Comparison of ENCODE assay signal across 8 cellular contexts in the genomic region with DNA sequence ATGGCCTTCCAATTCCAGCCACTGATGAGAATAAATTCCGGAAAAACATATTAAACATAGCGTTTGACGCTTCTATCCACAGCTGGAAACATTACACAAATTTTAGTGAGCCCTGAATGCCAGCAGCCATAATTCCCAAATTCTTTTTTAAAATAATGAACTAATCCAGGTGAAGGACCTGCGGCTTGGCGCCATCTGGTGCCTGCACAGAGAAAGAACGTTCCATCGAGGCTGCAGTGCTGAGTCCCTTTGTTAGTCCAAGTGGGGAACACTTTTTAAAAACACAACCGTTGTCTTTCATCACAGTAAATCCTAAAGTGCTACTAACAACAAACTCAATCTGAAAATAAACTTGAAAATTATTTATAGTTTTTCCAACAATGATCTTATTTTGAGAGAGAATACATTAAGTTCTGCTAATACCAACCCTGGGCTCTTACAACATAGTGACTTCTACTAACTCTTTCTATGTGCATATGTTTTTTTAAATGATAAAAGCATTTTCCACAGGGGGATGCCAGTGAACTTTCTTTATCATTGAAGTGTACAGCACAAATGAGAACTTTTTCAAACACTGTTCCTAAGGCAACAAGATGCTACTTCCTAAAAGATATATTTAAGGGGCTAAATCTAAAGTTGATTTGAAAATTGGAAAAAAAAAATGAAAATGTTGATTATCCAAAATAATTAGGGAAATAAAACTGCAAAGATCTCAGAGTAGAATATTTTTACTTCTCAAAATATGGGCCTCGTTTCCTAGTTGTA.
DNase-seq lines count a peak whose midpoint lies in the region; ATAC-seq, FAIRE-seq and TF ChIP-seq lines count a peak whose summit lies in the region.

No MANE protein-coding gene starts in this region.

- peaks cover 11 to 15% of the 10 kb centered on the region in 2 donors for H3K4me1 ChIP-seq in adrenal gland (replicated peaks in 1 of 2)

- no peak overlapping the region for H3K4me3 ChIP-seq in adrenal gland

- intact Hi-C loops in adrenal gland (cut with DNase I), result no loop called here

- peak; percentile 68 for FAIRE-seq in islet of Langerhans (lab: Jason Lieb, UNC)

- no peak for ATAC-seq in HG02970 (IDR thresholded peaks at IDR 0.05; ENCODE audit: low FRiP score, unreplicated experiment)
- no peak for ATAC-seq in HG03045 (IDR thresholded peaks at IDR 0.05; ENCODE audit: unreplicated experiment)

- no peaks in the 10 kb centered on the region for H3K27me3 ChIP-seq in adrenal gland

- H3K27ac ChIP-seq in adrenal gland, result peak overlapping the region in 3 of 5 donors; percentile 19 to 42 (median 38)

- peak; percentile 52 to 78 (median 70) for TF ChIP-seq CTCF in adrenal gland (IDR thresholded peaks at IDR 0.05)

- no peaks in the 10 kb centered on the region for H3K36me3 ChIP-seq in adrenal gland (replicated peaks in 1 of 2)

- H3K9me3 ChIP-seq in adrenal gland (replicated peaks in 1 of 3), result no peaks in the 10 kb centered on the region

- DNase-seq in stimulated activated CD4-positive, alpha-beta T cell treated with anti-CD3 and anti-CD28 coated beads, Interleukin-12 subunit alpha, Interleukin-12 subunit beta, amount 100 ng/mL, for 4 hours, result peak; percentile 18
- DNase-seq in stimulated activated CD4-positive, alpha-beta T cell treated with anti-CD3 and anti-CD28 coated beads, Interleukin-4, amount 100 ng/mL, for 4 hours, result no peak
- peak; percentile 48 for DNase-seq in NCI-H1105 (lab: John Stamatoyannopoulos, UW)
- DNase-seq in adrenal gland, result peak; percentile 45 to 84 (median 71)
- DNase-seq in stimulated activated CD8-positive, alpha-beta memory T cell treated with anti-CD3 and anti-CD28 coated beads, Interleukin-4, amount 100 ng/mL, for 24 hours (ENCODE audit: low read depth), result peak; percentile 9

- 15 to 17% (median 16%) methylated on average over 9 of the region's 9 CpGs for WGBS in adrenal gland, 4 donors

- TF ChIP-seq POLR2A in adrenal gland (IDR thresholded peaks at IDR 0.05), result no peak

Comparison
In these comparisons a context has a peak if more than half of its experiments do, and no peak if none do; other contexts are left out.
1. DNase-seq: peak in stimulated activated CD4-positive, alpha-beta T cell treated with anti-CD3 and anti-CD28 coated beads, Interleukin-12 subunit alpha, Interleukin-12 subunit beta, amount 100 ng/mL, for 4 hours (single experiment), NCI-H1105 (single experiment), adrenal gland (7 of 7) and stimulated activated CD8-positive, alpha-beta memory T cell treated with anti-CD3 and anti-CD28 coated beads, Interleukin-4, amount 100 ng/mL, for 24 hours (single experiment); none in stimulated activated CD4-positive, alpha-beta T cell treated with anti-CD3 and anti-CD28 coated beads, Interleukin-4, amount 100 ng/mL, for 4 hours (0 of 2).